Comparison of ENCODE assay signal across 1 cellular context in genomic region chr5:181173420-181174342, GRCh38.
TF ChIP-seq lines count a peak whose summit lies in the region.

No MANE protein-coding gene starts in this region.

TF ChIP-seq in K562, 482 proteins besides CTCF, POLR2A, EP300 and RAD21 (continued from another document and continues in another):
- TF ChIP-seq SRSF7 (optimal IDR thresholded peaks at IDR 0.05; ENCODE audit: low read depth, low read length) (no peak), RREB1 (CRISPR knock-in tag; IDR thresholded peaks at IDR 0.05) (no peak), CXXC5 (CRISPR knock-in tag; IDR thresholded peaks at IDR 0.05) (peak; percentile 85), FOSL1 (tag; conservative IDR thresholded peaks at IDR 0.05) (no peak), FOXA1 (IDR thresholded peaks at IDR 0.05; ENCODE audit: borderline replicate concordance) (no peak), JUN (IDR thresholded peaks at IDR 0.05; ENCODE audit: borderline replicate concordance, low read depth, low read length) (0 out of 2 replicates have a peak, but pooled peaks have one; percentile 7), JUN (CRISPR knock-in tag; IDR thresholded peaks at IDR 0.05; ENCODE audit: borderline replicate concordance) (no peak), HNRNPL (IDR thresholded peaks at IDR 0.05; ENCODE audit: low read depth, low read length) (no peak), TCF3 (CRISPR knock-in tag; IDR thresholded peaks at IDR 0.05) (no peak), CBFA2T2 (conservative IDR thresholded peaks at IDR 0.05) (no peak), ZNF3 (CRISPR knock-in tag; IDR thresholded peaks at IDR 0.05) (no peak), ZNF444 (CRISPR knock-in tag; IDR thresholded peaks at IDR 0.05) (no peak), DDX20 (tag; IDR thresholded peaks at IDR 0.05; ENCODE audit: low read depth) (no peak), ZNF76 (CRISPR knock-in tag; IDR thresholded peaks at IDR 0.05; ENCODE audit: borderline replicate concordance) (no peak), ELF4 (CRISPR knock-in tag; IDR thresholded peaks at IDR 0.05) (no peak), RBM15 (IDR thresholded peaks at IDR 0.05; ENCODE audit: insufficient read depth, low read length) (no peak), NCOA4 (IDR thresholded peaks at IDR 0.05; ENCODE audit: partially characterized antibody) (no peak), TEAD1 (CRISPR knock-in tag; IDR thresholded peaks at IDR 0.05) (no peak), PML (IDR thresholded peaks at IDR 0.05; ENCODE audit: low read length) (no peak), ID3 (CRISPR knock-in tag; IDR thresholded peaks at IDR 0.05) (no peak), ID3 (tag; IDR thresholded peaks at IDR 0.05) (no peak), CHAMP1 (IDR thresholded peaks at IDR 0.05) (0 out of 2 replicates have a peak, but pooled peaks have one; percentile 55), ZFPM2 (CRISPR knock-in tag; IDR thresholded peaks at IDR 0.05) (no peak), CHD7 (IDR thresholded peaks at IDR 0.05; ENCODE audit: low read depth, low read length) (no peak), ZZZ3 (IDR thresholded peaks at IDR 0.05) (no peak), GABPA (tag; conservative IDR thresholded peaks at IDR 0.05; ENCODE audit: low read depth) (no peak), NR3C1 (CRISPR knock-in tag; IDR thresholded peaks at IDR 0.05) (no peak), KAT7 (CRISPR knock-in tag; IDR thresholded peaks at IDR 0.05; ENCODE audit: borderline replicate concordance) (no peak), KHSRP (IDR thresholded peaks at IDR 0.05) (no peak), MYNN (IDR thresholded peaks at IDR 0.05) (0 out of 2 replicates have a peak, but pooled peaks have one; percentile 15), MYNN (CRISPR knock-in tag; IDR thresholded peaks at IDR 0.05) (no peak)
- TF ChIP-seq, protein P1, sequence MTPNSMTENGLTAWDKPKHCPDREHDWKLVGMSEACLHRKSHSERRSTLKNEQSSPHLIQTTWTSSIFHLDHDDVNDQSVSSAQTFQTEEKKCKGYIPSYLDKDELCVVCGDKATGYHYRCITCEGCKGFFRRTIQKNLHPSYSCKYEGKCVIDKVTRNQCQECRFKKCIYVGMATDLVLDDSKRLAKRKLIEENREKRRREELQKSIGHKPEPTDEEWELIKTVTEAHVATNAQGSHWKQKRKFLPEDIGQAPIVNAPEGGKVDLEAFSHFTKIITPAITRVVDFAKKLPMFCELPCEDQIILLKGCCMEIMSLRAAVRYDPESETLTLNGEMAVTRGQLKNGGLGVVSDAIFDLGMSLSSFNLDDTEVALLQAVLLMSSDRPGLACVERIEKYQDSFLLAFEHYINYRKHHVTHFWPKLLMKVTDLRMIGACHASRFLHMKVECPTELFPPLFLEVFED (CRISPR knock-in tag; conservative IDR thresholded peaks at IDR 0.05): no peak
- TF ChIP-seq, protein P2, sequence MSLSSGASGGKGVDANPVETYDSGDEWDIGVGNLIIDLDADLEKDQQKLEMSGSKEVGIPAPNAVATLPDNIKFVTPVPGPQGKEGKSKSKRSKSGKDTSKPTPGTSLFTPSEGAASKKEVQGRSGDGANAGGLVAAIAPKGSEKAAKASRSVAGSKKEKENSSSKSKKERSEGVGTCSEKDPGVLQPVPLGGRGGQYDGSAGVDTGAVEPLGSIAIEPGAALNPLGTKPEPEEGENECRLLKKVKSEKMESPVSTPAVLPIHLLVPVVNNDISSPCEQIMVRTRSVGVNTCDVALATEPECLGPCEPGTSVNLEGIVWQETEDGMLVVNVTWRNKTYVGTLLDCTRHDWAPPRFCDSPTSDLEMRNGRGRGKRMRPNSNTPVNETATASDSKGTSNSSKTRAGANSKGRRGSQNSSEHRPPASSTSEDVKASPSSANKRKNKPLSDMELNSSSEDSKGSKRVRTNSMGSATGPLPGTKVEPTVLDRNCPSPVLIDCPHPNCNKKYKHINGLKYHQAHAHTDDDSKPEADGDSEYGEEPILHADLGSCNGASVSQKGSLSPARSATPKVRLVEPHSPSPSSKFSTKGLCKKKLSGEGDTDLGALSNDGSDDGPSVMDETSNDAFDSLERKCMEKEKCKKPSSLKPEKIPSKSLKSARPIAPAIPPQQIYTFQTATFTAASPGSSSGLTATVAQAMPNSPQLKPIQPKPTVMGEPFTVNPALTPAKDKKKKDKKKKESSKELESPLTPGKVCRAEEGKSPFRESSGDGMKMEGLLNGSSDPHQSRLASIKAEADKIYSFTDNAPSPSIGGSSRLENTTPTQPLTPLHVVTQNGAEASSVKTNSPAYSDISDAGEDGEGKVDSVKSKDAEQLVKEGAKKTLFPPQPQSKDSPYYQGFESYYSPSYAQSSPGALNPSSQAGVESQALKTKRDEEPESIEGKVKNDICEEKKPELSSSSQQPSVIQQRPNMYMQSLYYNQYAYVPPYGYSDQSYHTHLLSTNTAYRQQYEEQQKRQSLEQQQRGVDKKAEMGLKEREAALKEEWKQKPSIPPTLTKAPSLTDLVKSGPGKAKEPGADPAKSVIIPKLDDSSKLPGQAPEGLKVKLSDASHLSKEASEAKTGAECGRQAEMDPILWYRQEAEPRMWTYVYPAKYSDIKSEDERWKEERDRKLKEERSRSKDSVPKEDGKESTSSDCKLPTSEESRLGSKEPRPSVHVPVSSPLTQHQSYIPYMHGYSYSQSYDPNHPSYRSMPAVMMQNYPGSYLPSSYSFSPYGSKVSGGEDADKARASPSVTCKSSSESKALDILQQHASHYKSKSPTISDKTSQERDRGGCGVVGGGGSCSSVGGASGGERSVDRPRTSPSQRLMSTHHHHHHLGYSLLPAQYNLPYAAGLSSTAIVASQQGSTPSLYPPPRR (CRISPR knock-in tag; IDR thresholded peaks at IDR 0.05; ENCODE audit: borderline replicate concordance): no peak
